Comparison of ENCODE assay signal across 8 cellular contexts in the genomic region with DNA sequence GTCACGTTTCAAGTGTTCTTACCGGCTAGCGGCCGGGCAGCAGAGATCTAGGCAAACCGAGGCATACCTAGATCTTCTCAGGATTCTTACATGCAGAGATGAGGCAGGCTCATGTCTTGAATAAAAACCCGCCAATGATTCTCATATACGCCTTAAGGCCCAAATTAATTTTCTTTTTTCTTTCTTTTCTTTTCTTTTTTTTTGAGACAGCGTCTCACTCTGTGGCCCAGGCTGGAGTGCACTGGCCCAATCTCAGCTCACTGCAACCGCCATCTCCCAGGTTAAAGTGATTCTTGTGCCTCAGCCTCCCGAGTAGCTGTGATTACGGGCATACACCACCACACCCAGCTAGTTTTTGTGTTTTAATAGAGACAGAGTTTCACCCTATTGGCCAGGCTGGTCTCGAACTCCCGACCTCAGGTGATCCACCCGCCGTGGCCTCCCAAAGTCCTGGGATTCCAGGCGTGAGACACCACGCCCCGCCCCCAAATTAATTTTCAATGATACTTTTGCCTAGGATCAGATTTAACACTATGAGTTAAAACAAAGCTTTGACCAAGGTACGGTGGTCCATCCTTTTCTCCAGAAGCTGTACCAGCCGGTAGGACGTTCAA. TPM values are rescaled to one million over a fixed set of nuclear protein-coding genes. Genes with fewer than 3 reads are reported as not detected.
DNase-seq lines count a peak whose midpoint lies in the region; ATAC-seq, FAIRE-seq and TF ChIP-seq lines count a peak whose summit lies in the region.

No MANE protein-coding gene starts in this region.

- peaks cover 43% of the 10 kb centered on the region for H3K4me1 Mint-ChIP-seq in activated naive CD4-positive, alpha-beta T cell treated with anti-CD3 and anti-CD28 coated beads, Interleukin-2, amount 10 ng/mL, durations not matched to agents 7 days and 5 days
- peaks cover 17% of the 10 kb centered on the region for H3K4me1 Mint-ChIP-seq in memory B cell

- no peaks in the 10 kb centered on the region for H3K9me1 ChIP-seq in K562 (ENCODE audit: control insufficient read depth, insufficient read depth, low read length)

- peak overlapping the region; percentile 92 to 98; a peak in 3 of 4 replicates for H3K9ac ChIP-seq in K562 (ENCODE audit: insufficient read depth in 1 of 2, low read depth in 2 of 2, low read length in 2 of 2)

- peak overlapping the region; percentile 82 for H2AFZ ChIP-seq in K562 (ENCODE audit: low read depth, low read length)

- H3K79me2 ChIP-seq in K562 (ENCODE audit: control insufficient read depth, insufficient read depth, low read length): peaks cover 48% of the 10 kb centered on the region

- ATAC-seq in K562 (no peak), memory B cell (ENCODE audit: low read depth) (no peak), upper lobe of right lung (no peak), HG03280 (IDR thresholded peaks at IDR 0.05; ENCODE audit: unreplicated experiment) (no peak), HG02870 (IDR thresholded peaks at IDR 0.05; ENCODE audit: unreplicated experiment) (no peak)

- H3K27me3 ChIP-seq in K562 (ENCODE audit: control insufficient read depth in 2 of 2, insufficient read depth in 2 of 2, low read length in 2 of 2): no peaks in the 10 kb centered on the region
- H3K27me3 ChIP-seq in upper lobe of right lung: no peaks in the 10 kb centered on the region

- no peak for FAIRE-seq in K562 (lab: Jason Lieb, UNC)

- peaks cover 24% of the 10 kb centered on the region for H3K36me3 Mint-ChIP-seq in activated naive CD4-positive, alpha-beta T cell treated with anti-CD3 and anti-CD28 coated beads, Interleukin-2, amount 10 ng/mL, durations not matched to agents 7 days and 5 days
- peaks cover 3% of the 10 kb centered on the region for H3K36me3 Mint-ChIP-seq in memory B cell

- TF ChIP-seq CTCF in K562 (IDR thresholded peaks at IDR 0.05 in 2 of 3, conservative IDR thresholded peaks at IDR 0.05 in 1 of 3; ENCODE audit: insufficient read depth in 2 of 3, low read depth in 1 of 3, low read length in 3 of 3) (no peak), upper lobe of right lung (IDR thresholded peaks at IDR 0.05) (no peak)

- TF ChIP-seq RAD21 in K562 (CRISPR knock-in tag; conservative IDR thresholded peaks at IDR 0.05 in 1 of 2, IDR thresholded peaks at IDR 0.05 in 1 of 2): no peak

- H4K20me1 ChIP-seq in K562 (replicated peaks; ENCODE audit: control insufficient read depth, insufficient read depth, low read length): no peaks in the 10 kb centered on the region

- 6% methylated on average over 19 of the region's 21 CpGs for WGBS in K562 (ENCODE audit: insufficient coverage, low coverage, missing lambda C conversion rate)

- in situ Hi-C loops in K562 (cut with MboI): no loop called here

- H3K4me2 ChIP-seq in K562 (ENCODE audit: insufficient read depth, low read length): peak overlapping the region; percentile 83

- intact Hi-C loops in K562 (cut with micrococcal nuclease) (loop anchor here (5.0 kb wide), 1 partner anchor 126 kb away; no protein-coding TSS in a partner anchor), upper lobe of right lung (cut with DNase I) (no loop called here)

- H3K4me3 ChIP-seq in K562 (peak overlapping the region; percentile 84), upper lobe of right lung (peak overlapping the region; percentile 94)

- H3K9me3 Mint-ChIP-seq in activated naive CD4-positive, alpha-beta T cell treated with anti-CD3 and anti-CD28 coated beads, Interleukin-2, amount 10 ng/mL, durations not matched to agents 7 days and 5 days: no peaks in the 10 kb centered on the region
- H3K9me3 Mint-ChIP-seq in memory B cell: no peaks in the 10 kb centered on the region

- TF ChIP-seq EP300 in K562 (IDR thresholded peaks at IDR 0.05; ENCODE audit: low read length): no peak

- H3K27ac Mint-ChIP-seq in activated naive CD4-positive, alpha-beta T cell treated with anti-CD3 and anti-CD28 coated beads, Interleukin-2, amount 10 ng/mL, durations not matched to agents 7 days and 5 days: peak overlapping the region; percentile 97
- H3K27ac Mint-ChIP-seq in memory B cell: peak overlapping the region; percentile 97

- H3K9me3 ChIP-seq in K562 (replicated peaks; ENCODE audit: control insufficient read depth, insufficient read depth, low read depth, low read length): no peaks in the 10 kb centered on the region
- H3K9me3 ChIP-seq in upper lobe of right lung: no peaks in the 10 kb centered on the region

- POLR2A ChIA-PET in K562 (lab: Yijun Ruan, JAX): interaction anchor here (0.5 to 1.2 kb wide), 7 partner anchors 11 to 748 kb away, joined by 3 to 4 read pairs (median 3); no protein-coding TSS in a partner anchor

- DNase-seq in activated naive CD4-positive, alpha-beta T cell treated with anti-CD3 and anti-CD28 coated beads, Interleukin-2, amount 10 ng/mL, durations not matched to agents 7 days and 5 days: no peak
- no peak for DNase-seq in activated naive CD4-positive, alpha-beta T cell (lab: John Stamatoyannopoulos, UW)
- DNase-seq in K562 (ENCODE audit: extremely low read depth in 1 of 4, low spot score in 3 of 4) (peak in 1 of 4 experiments; percentile 18), memory B cell (ENCODE audit: low spot score in 2 of 2) (no peak), upper lobe of right lung (no peak), NCI-H226 (no peak)

- H3K27me3 Mint-ChIP-seq in activated naive CD4-positive, alpha-beta T cell treated with anti-CD3 and anti-CD28 coated beads, Interleukin-2, amount 10 ng/mL, durations not matched to agents 7 days and 5 days: no peaks in the 10 kb centered on the region
- no peaks in the 10 kb centered on the region for H3K27me3 Mint-ChIP-seq in memory B cell

- BruUV-seq in K562 (replicated peaks; lab: Mats Ljungman, UMichigan): TSS peak; percentile 58

- peak overlapping the region; percentile 98 for H3K4me3 Mint-ChIP-seq in activated naive CD4-positive, alpha-beta T cell treated with anti-CD3 and anti-CD28 coated beads, Interleukin-2, amount 10 ng/mL, durations not matched to agents 7 days and 5 days
- H3K4me3 Mint-ChIP-seq in memory B cell: peak overlapping the region; percentile 94

- CTCF ChIA-PET in activated naive CD4-positive, alpha-beta T cell treated with anti-CD3 and anti-CD28 coated beads, Interleukin-2, amount 10 ng/mL, durations not matched to agents 7 days and 5 days (lab: Charles Lee): interaction anchor here (0.7 to 1.7 kb wide), 7 partner anchors 9 to 1475 kb away, joined by 3 to 6 read pairs (median 4); no protein-coding TSS in a partner anchor
- CTCF ChIA-PET in K562 (lab: Yijun Ruan, JAX; ENCODE audit: low intra/inter-chr PET ratio): no interaction called here

- TF ChIP-seq POLR2A in K562 (conservative IDR thresholded peaks at IDR 0.05): no peak

- H3K27ac ChIP-seq in K562 (ENCODE audit: extremely low read depth, low read depth, low read length): peak overlapping the region; percentile 98
- H3K27ac ChIP-seq in upper lobe of right lung: peak overlapping the region; percentile 98

- H3K4me1 ChIP-seq in K562 (replicated peaks in 1 of 2; ENCODE audit: control insufficient read depth in 2 of 2, insufficient read depth in 2 of 2, low read length in 2 of 2) (peaks cover 11 to 15% of the 10 kb centered on the region in 2 experiments; a peak in 4 of 5 replicates), upper lobe of right lung (peaks cover 6% of the 10 kb centered on the region)

- H3K36me3 ChIP-seq in K562 (ENCODE audit: control insufficient read depth, insufficient read depth, low read length) (peaks cover 20% of the 10 kb centered on the region; the same call in 2 of the 3 replicates), upper lobe of right lung (no peaks in the 10 kb centered on the region)

TF ChIP-seq in K562, 482 proteins besides CTCF, POLR2A, EP300 and RAD21:
- TF ChIP-seq ADNP (tag; IDR thresholded peaks at IDR 0.05) (peak; percentile 70), ZNF561 (CRISPR knock-in tag; conservative IDR thresholded peaks at IDR 0.05) (no peak), CBX3 (IDR thresholded peaks at IDR 0.05; ENCODE audit: borderline replicate concordance in 1 of 2, low read length in 2 of 2) (no peak), MEF2D (tag; conservative IDR thresholded peaks at IDR 0.05; ENCODE audit: low read depth) (no peak), BRD9 (IDR thresholded peaks at IDR 0.05; ENCODE audit: low read depth, partially characterized antibody) (no peak)
TF ChIP-seq in K562: peak in this region for 1.

RNA-seq across cellular contexts. Expression of a gene that starts 1.5 kb away (rescaled TPM):
- total RNA-seq in K562 (2011; cell fraction: chromatin; rRNA removed; ENCODE audit: low replicate concordance): 2.1 and 7.9 TPM in 2 replicates
- 4.3 and 4.5 TPM in 2 replicates for total RNA-seq in K562 (2011; cell fraction: nucleolus; rRNA removed)
- 5.4 and 5.5 TPM in 2 replicates for total RNA-seq in K562 (2011; cell fraction: nucleoplasm; rRNA removed)
- total RNA-seq in K562 (2014; rRNA removed) (8.0 and 9.7 TPM in 2 replicates), K562 (2014; rRNA removed; fragmentation: Illumina TruSeq; extraction: Trizol) (8.6 and 8.9 TPM in 2 replicates), K562 (2015; rRNA removed; fragmentation: Illumina TruSeq; extraction: Trizol) (10.0 and 10.3 TPM in 2 replicates), K562 (2021) (17.3 and 18.8 TPM in 2 replicates), upper lobe of right lung (2.9 TPM)
- polyA plus RNA-seq in K562 (2011; rRNA removed) (7.5 and 8.7 TPM in 2 replicates), K562 (2014; fragmentation: Illumina TruSeq; extraction: Trizol) (6.7 and 7.3 TPM in 2 replicates), K562 (2014; fragmentation: Nextera tagmentation; extraction: Ambion mirVana) (1 to 10 TPM; 5.6 to 5.8 TPM), K562 (2014; rRNA removed) (12.9 and 16.3 TPM in 2 replicates)
- polyA plus RNA-seq in K562 (2011; cell fraction: cytosol; rRNA removed): 3.8 and 10.1 TPM in 2 replicates
- 4.7 and 5.4 TPM in 2 replicates for polyA plus RNA-seq in K562 (2011; cell fraction: nucleus; rRNA removed)
- polyA plus RNA-seq in K562 (2012): 12.1 and 14.4 TPM in 2 replicates
- polyA minus RNA-seq in K562 (2011; rRNA and poly(A)+ RNA removed): 3.4 and 4.8 TPM in 2 replicates
- 4.3 and 5.3 TPM in 2 replicates for polyA minus RNA-seq in K562 (2011; cell fraction: cytosol; rRNA and poly(A)+ RNA removed)
- 7.1 and 7.3 TPM in 2 replicates for polyA minus RNA-seq in K562 (2011; cell fraction: nucleus; rRNA and poly(A)+ RNA removed)
